In genomic region chr9:133347985-133348762, GRCh38 we compare ENCODE assay signal across 1 cellular context.
TF ChIP-seq lines count a peak whose summit lies in the region.

MED22 (minus strand) TSS chr9:133348131; CDS start chr9:133346662, 1,469 bp downstream.
RPL7A (plus strand) TSS chr9:133348218; CDS start chr9:133348244, 26 bp downstream.

TF ChIP-seq in K562, 482 proteins besides CTCF, POLR2A, EP300 and RAD21 (continued from another document and continues in another):
- TF ChIP-seq ZBTB40 (IDR thresholded peaks at IDR 0.05) = 0 out of 2 replicates have a peak, but pooled peaks have one; percentile 44
- TF ChIP-seq ZBTB40 (CRISPR knock-in tag; IDR thresholded peaks at IDR 0.05) = no peak
- 0 out of 2 replicates have a peak, but pooled peaks have one; percentile 34 for TF ChIP-seq THRAP3 (IDR thresholded peaks at IDR 0.05; ENCODE audit: borderline replicate concordance)
- 0 out of 2 replicates have a peak, but pooled peaks have one; percentile 10 for TF ChIP-seq ZNF444 (CRISPR knock-in tag; IDR thresholded peaks at IDR 0.05)
- TF ChIP-seq TFAM (CRISPR knock-in tag; conservative IDR thresholded peaks at IDR 0.05) = no peak
- TF ChIP-seq FOSL1 (tag; conservative IDR thresholded peaks at IDR 0.05) = no peak
- TF ChIP-seq TEAD1 (CRISPR knock-in tag; IDR thresholded peaks at IDR 0.05) = peak in 1 of 2 experiments; percentile 87; a peak in 2 of 4 replicates
- TF ChIP-seq ZNF277 (CRISPR knock-in tag; IDR thresholded peaks at IDR 0.05; ENCODE audit: borderline replicate concordance) = no peak
- no peak for TF ChIP-seq USF1 (CRISPR knock-in tag; IDR thresholded peaks at IDR 0.05)
- no peak for TF ChIP-seq ZBTB49 (CRISPR knock-in tag; IDR thresholded peaks at IDR 0.05; ENCODE audit: borderline replicate concordance)
- peak; percentile 34; the same call in 1 of the 2 replicates for TF ChIP-seq DEAF1 (CRISPR knock-in tag; IDR thresholded peaks at IDR 0.05)
- no peak for TF ChIP-seq BCLAF1 (IDR thresholded peaks at IDR 0.05; ENCODE audit: borderline replicate concordance in 1 of 2, control insufficient read depth in 1 of 2, low read depth in 2 of 2, low read length in 1 of 2)
- TF ChIP-seq ZNF324 (CRISPR knock-in tag; IDR thresholded peaks at IDR 0.05) = no peak
- TF ChIP-seq CHAMP1 (IDR thresholded peaks at IDR 0.05) = 0 out of 2 replicates have a peak, but pooled peaks have one; percentile 48
- TF ChIP-seq ZNF740 (CRISPR knock-in tag; IDR thresholded peaks at IDR 0.05) = no peak
- no peak; a peak in 1 of 4 replicates for TF ChIP-seq ZNF740 (tag; IDR thresholded peaks at IDR 0.05)
- no peak for TF ChIP-seq HNRNPK (IDR thresholded peaks at IDR 0.05; ENCODE audit: low read depth, low read length, poor library complexity, severe bottlenecking)
- TF ChIP-seq SAFB (IDR thresholded peaks at IDR 0.05; ENCODE audit: borderline replicate concordance, low read depth, low read length) = 0 out of 2 replicates have a peak, but pooled peaks have one; percentile 19
- no peak for TF ChIP-seq ZKSCAN8 (CRISPR knock-in tag; IDR thresholded peaks at IDR 0.05)
- peak in 1 of 2 experiments; percentile 9 for TF ChIP-seq E2F6 (IDR thresholded peaks at IDR 0.05; ENCODE audit: borderline replicate concordance in 1 of 2, extremely low read depth in 1 of 2, insufficient read depth in 1 of 2, insufficient read length in 1 of 2, low read depth in 1 of 2, low read length in 1 of 2, poor library complexity in 1 of 2, severe bottlenecking in 1 of 2)
- TF ChIP-seq IRF2 (CRISPR knock-in tag; IDR thresholded peaks at IDR 0.05) = no peak
- no peak for TF ChIP-seq PTTG1 (tag; IDR thresholded peaks at IDR 0.05; ENCODE audit: low read depth)
- TF ChIP-seq ZNF133 (CRISPR knock-in tag; IDR thresholded peaks at IDR 0.05) = no peak
